In the genomic region with DNA sequence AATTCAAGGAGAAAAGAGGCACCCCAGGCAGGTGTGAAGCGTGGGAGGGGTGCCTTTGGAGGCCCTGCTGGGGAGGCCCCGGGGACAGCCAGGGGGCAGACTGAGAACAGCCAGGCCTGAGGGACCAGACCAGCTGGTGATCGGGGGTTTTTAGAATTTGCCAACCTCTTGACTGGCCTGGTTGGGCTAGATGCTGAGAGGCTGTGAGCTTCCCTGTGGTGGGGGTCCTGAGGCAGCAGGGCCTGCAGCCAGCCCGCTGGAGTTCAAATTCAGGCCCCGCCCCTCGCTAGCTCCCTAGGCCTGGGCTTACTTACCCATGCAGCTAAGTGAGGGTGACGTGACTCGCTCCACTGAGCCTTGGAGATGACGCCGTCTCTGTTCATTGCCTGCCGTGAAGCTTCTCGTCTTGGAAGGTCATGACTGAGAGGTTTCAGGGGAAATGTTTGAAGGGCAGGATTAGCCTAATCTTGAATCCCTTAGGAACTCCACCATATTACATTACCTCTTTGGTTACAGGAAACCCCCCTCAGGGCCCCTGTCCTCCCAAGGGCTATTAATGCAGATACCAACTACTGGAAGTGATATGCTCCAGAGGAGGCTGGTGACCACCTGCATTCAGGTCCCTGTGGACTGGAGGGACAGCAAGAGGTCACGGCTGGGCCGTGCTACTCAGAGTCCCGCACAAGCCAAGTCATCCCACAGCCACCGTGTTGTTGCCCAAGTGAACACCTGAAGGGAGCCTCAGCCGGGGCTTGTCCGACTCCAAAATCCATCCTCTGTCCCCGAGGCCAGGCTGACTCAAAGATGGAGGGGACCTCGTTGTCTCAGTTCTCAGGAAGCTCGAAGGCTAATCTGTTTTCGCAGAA, we compare ENCODE assay signal across 9 cellular contexts.
DNase-seq lines count a peak whose midpoint lies in the region; ATAC-seq and TF ChIP-seq lines count a peak whose summit lies in the region.
"Had no signal": no experiment of that assay in that cellular context is flagged by ENCODE, and none has a peak within 500 bp of the region (broad histone marks: within the 10 kb centered on the region; RNA-seq: fewer than 3 reads in every experiment).

No MANE protein-coding gene starts in this region.

- H4K20me1 ChIP-seq in DOHH2 (ENCODE audit: control insufficient read depth, insufficient read depth, low read depth, low read length): no peaks in the 10 kb centered on the region

- peak; percentile 38 for ATAC-seq in HG02870 (IDR thresholded peaks at IDR 0.05; ENCODE audit: unreplicated experiment)

- H3K4me3 Mint-ChIP-seq in activated T-helper 2 cell treated with anti-CD3 and anti-CD28 coated beads, Interferon-gamma antibody, Interleukin-2, Interleukin-4, amounts not matched to agents 10 μg/mL and 5 μg/mL and 100 μg/mL, durations not matched to agents 14 hours and 24 hours and 36 hours (ENCODE audit: low read depth): no peak overlapping the region
- H3K4me3 Mint-ChIP-seq: brain had no signal

- peak; percentile 3 for TF ChIP-seq POLR2A in GM19099 (IDR thresholded peaks at IDR 0.05; ENCODE audit: extremely low read depth, insufficient read length, low read depth)

- no peaks in the 10 kb centered on the region for H3K27me3 Mint-ChIP-seq in activated T-helper 2 cell treated with anti-CD3 and anti-CD28 coated beads, Interferon-gamma antibody, Interleukin-2, Interleukin-4, amounts not matched to agents 10 μg/mL and 5 μg/mL and 100 μg/mL, durations not matched to agents 14 hours and 24 hours and 36 hours (ENCODE audit: low read depth)

- H3F3A ChIP-seq in DOHH2 (ENCODE audit: control insufficient read depth, insufficient read depth): no peaks in the 10 kb centered on the region

- H3K4me3 ChIP-seq in DOHH2 (ENCODE audit: low read length): no peak overlapping the region

- peaks cover 60% of the 10 kb centered on the region for H3K4me1 Mint-ChIP-seq in activated T-helper 2 cell treated with anti-CD3 and anti-CD28 coated beads, Interferon-gamma antibody, Interleukin-2, Interleukin-4, amounts not matched to agents 10 μg/mL and 5 μg/mL and 100 μg/mL, durations not matched to agents 14 hours and 24 hours and 36 hours (ENCODE audit: low read depth)
- H3K4me1 Mint-ChIP-seq: brain had no signal

- H3K27ac ChIP-seq in DOHH2 (ENCODE audit: low read depth, low read length): no peak overlapping the region

- intact Hi-C loops in activated T-helper 2 cell treated with anti-CD3 and anti-CD28 coated beads, Interferon-gamma antibody, Interleukin-2, Interleukin-4, amounts not matched to agents 10 μg/mL and 5 μg/mL and 100 μg/mL, durations not matched to agents 14 hours and 24 hours and 36 hours (cut with micrococcal nuclease): no loop called here

- peaks cover 29% of the 10 kb centered on the region for H3K27me3 ChIP-seq in DOHH2 (ENCODE audit: control insufficient read depth, low read length)

- peak overlapping the region; percentile 37 for H3K4me2 ChIP-seq in DOHH2 (ENCODE audit: low read length)

- DNase-seq in RPMI8226 (peak; percentile 75), mucosa of gallbladder (ENCODE audit: low spot score) (no peak), COR-L47 (lab: John Stamatoyannopoulos, UW) (no peak)
- no peak for DNase-seq in activated T-cell treated with anti-CD3 and anti-CD28 coated beads, Interleukin-2, amount 50 U/mL, for 1 hour
- no peak for DNase-seq in activated T-helper 2 cell treated with anti-CD3 and anti-CD28 coated beads, Interferon-gamma antibody, Interleukin-2, Interleukin-4, amounts not matched to agents 10 μg/mL and 5 μg/mL and 100 μg/mL, durations not matched to agents 14 hours and 24 hours and 36 hours (ENCODE audit: low spot score)

- peak; percentile 11 for TF ChIP-seq CTCF in DOHH2 (IDR thresholded peaks at IDR 0.05; ENCODE audit: low read depth, low read length, poor library complexity, severe bottlenecking)

- peaks cover 9% of the 10 kb centered on the region for H3K9me3 ChIP-seq in DOHH2 (ENCODE audit: control insufficient read depth, insufficient read depth, low read length)

- H3K79me2 ChIP-seq in DOHH2 (ENCODE audit: control insufficient read depth, low read length): no peaks in the 10 kb centered on the region

- H3K36me3 Mint-ChIP-seq in activated T-helper 2 cell treated with anti-CD3 and anti-CD28 coated beads, Interferon-gamma antibody, Interleukin-2, Interleukin-4, amounts not matched to agents 10 μg/mL and 5 μg/mL and 100 μg/mL, durations not matched to agents 14 hours and 24 hours and 36 hours (ENCODE audit: low read depth): peaks cover 3% of the 10 kb centered on the region
- H3K36me3 Mint-ChIP-seq: brain had no signal

- no peaks in the 10 kb centered on the region for H3K9me2 ChIP-seq in DOHH2 (replicated peaks; ENCODE audit: control insufficient read depth, low read length)

- no peaks in the 10 kb centered on the region for H3K36me3 ChIP-seq in DOHH2 (ENCODE audit: control insufficient read depth, low read length)

- H3K4me1 ChIP-seq in DOHH2 (ENCODE audit: control insufficient read depth, low read length): peaks cover 36% of the 10 kb centered on the region

- no peak overlapping the region for H3K27ac Mint-ChIP-seq in activated T-helper 2 cell treated with anti-CD3 and anti-CD28 coated beads, Interferon-gamma antibody, Interleukin-2, Interleukin-4, amounts not matched to agents 10 μg/mL and 5 μg/mL and 100 μg/mL, durations not matched to agents 14 hours and 24 hours and 36 hours
- H3K27ac Mint-ChIP-seq: brain had no signal

- peaks cover 13% of the 10 kb centered on the region for H3K9me3 Mint-ChIP-seq in activated T-helper 2 cell treated with anti-CD3 and anti-CD28 coated beads, Interferon-gamma antibody, Interleukin-2, Interleukin-4, amounts not matched to agents 10 μg/mL and 5 μg/mL and 100 μg/mL, durations not matched to agents 14 hours and 24 hours and 36 hours
